8 cellular contexts compared by ENCODE assay signal in the genomic region with DNA sequence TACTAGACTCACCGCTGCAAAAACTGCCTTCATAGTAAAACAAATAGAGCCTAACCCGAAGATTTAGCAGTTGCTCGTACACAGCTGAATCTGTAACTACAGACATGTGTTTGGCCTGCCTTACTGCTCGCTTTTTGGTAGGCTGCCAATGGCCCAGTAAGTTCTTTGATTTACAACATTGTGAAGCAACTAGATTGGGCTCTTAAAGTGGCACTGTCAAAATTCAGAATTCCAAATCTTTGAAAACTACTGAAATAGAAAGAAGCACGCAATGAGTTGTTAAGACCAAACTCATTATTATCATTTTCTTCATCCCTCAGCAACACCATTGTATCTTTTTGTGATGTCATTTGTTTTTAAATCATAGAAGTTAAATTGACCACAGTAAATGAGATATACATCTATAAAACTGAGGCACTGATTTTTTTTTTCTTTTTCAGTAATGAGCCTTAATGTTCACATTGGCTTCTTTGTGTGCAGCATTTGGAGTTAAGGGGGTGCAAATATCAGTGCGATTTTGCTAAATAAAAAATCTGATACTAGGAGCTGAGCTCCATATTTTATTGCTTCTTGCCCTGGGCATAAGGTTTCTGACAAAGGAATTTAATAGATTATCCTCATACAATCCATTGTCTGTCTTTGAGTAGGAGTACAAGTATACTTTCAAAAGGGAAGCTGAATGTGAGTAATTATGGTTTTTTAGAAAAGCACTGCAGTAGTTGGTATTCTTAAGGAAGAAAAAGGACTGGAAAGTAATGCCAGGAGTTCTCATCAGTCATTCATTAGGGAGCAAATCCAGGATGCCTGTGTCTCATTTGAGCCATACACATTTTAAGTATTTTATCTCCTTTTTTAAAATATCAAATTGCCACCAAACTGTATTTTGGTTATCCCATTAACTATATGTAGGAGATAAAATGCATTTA.
DNase-seq lines count a peak whose midpoint lies in the region; TF ChIP-seq lines count a peak whose summit lies in the region.

No MANE protein-coding gene starts in this region.

- H4K91ac ChIP-seq in neuronal stem cell (ENCODE audit: low read depth, low read length, poor library complexity), result no peak overlapping the region

- no peak overlapping the region for H3K18ac ChIP-seq in neuronal stem cell (ENCODE audit: low read length)

- H2BK15ac ChIP-seq in neuronal stem cell (ENCODE audit: low read length), result no peak overlapping the region

- no peak overlapping the region for H2BK12ac ChIP-seq in neuronal stem cell (ENCODE audit: low read length)

- H3K23ac ChIP-seq in neuronal stem cell (ENCODE audit: low read depth, low read length, poor library complexity), result no peak overlapping the region

- no peak overlapping the region for H2AK5ac ChIP-seq in neuronal stem cell (ENCODE audit: low read depth, low read length)

- H3K14ac ChIP-seq in neuronal stem cell (ENCODE audit: low read length), result no peak overlapping the region

- H3K4ac ChIP-seq in neuronal stem cell (ENCODE audit: low read length), result no peak overlapping the region

- H3K4me3 ChIP-seq in suprapubic skin, result peak overlapping the region; percentile 16
- no peak overlapping the region for H3K4me3 ChIP-seq in neuronal stem cell (ENCODE audit: low read length in 2 of 2)

- H3K36me3 ChIP-seq in suprapubic skin (no peaks in the 10 kb centered on the region), neuronal stem cell (replicated peaks in 1 of 2; ENCODE audit: control insufficient read depth in 2 of 2, insufficient read depth in 2 of 2, low read length in 2 of 2) (peaks cover 0 to 68% of the 10 kb centered on the region in 2 donors)

- H3K27me3 ChIP-seq in suprapubic skin (no peaks in the 10 kb centered on the region), neuronal stem cell (ENCODE audit: control insufficient read depth in 3 of 3, insufficient read depth in 3 of 3, low read depth in 1 of 3, low read length in 3 of 3) (no peaks in the 10 kb centered on the region)

- H3K27ac ChIP-seq in suprapubic skin (peak overlapping the region; percentile 81), neuronal stem cell (replicated peaks; ENCODE audit: low read length) (no peak overlapping the region)

- DNase-seq in HS-5 (ENCODE audit: low read depth), result peak; percentile 50
- peak in 52 of 58 donors; percentile 5 to 87 (median 46) for DNase-seq in anterior cingulate cortex (lab: John Stamatoyannopoulos, UW)
- DNase-seq in iris pigment epithelial cell (ENCODE audit: low read depth), result peak; percentile 97
- DNase-seq in suprapubic skin (ENCODE audit: low spot score in 2 of 2), result peak; percentile 83 to 89
- no peak for DNase-seq in AML-193 (lab: John Stamatoyannopoulos, UW)
- no peak for DNase-seq in SIG-M5 (lab: John Stamatoyannopoulos, UW)
- DNase-seq in neuronal stem cell (ENCODE audit: low spot score), result no peak
- DNase-seq in iPS-NIHi11 (ENCODE audit: low spot score), result no peak

- no peak overlapping the region for H2BK5ac ChIP-seq in neuronal stem cell (ENCODE audit: low read length)

- H3K9ac ChIP-seq in neuronal stem cell (ENCODE audit: low read depth, low read length, poor library complexity), result no peak overlapping the region

- H2AFZ ChIP-seq in neuronal stem cell (ENCODE audit: low read length), result no peak overlapping the region

- H3K4me1 ChIP-seq in suprapubic skin, result peaks cover 80% of the 10 kb centered on the region
- H3K4me1 ChIP-seq in neuronal stem cell (ENCODE audit: control insufficient read depth in 2 of 2, insufficient read depth in 1 of 2, low read depth in 1 of 2, low read length in 2 of 2), result peaks cover 3 to 7% of the 10 kb centered on the region in 2 donors

- TF ChIP-seq EP300 in suprapubic skin (IDR thresholded peaks at IDR 0.05), result no peak

- H4K8ac ChIP-seq in neuronal stem cell (ENCODE audit: low read depth, low read length), result no peak overlapping the region

- TF ChIP-seq POLR2A in suprapubic skin (IDR thresholded peaks at IDR 0.05), result no peak

- H2BK120ac ChIP-seq in neuronal stem cell (ENCODE audit: low read depth, low read length), result no peak overlapping the region

- H3K4me2 ChIP-seq in neuronal stem cell (ENCODE audit: insufficient read depth, low read length, poor library complexity, severe bottlenecking), result no peak overlapping the region

- H3K79me1 ChIP-seq in neuronal stem cell (ENCODE audit: low read depth, low read length), result no peaks in the 10 kb centered on the region

- no peak for TF ChIP-seq CTCF in suprapubic skin (IDR thresholded peaks at IDR 0.05)

- 21% methylated on average over 6 of the region's 6 CpGs for WGBS in suprapubic skin
- no CpG with 5 or more reads among the region's 6 CpGs for WGBS in neuronal stem cell (ENCODE audit: extremely low coverage in 2 of 2, insufficient read length in 2 of 2, insufficient replicate concordance in 1 of 2), 2 donors

- no peaks in the 10 kb centered on the region for H3K9me3 ChIP-seq in suprapubic skin
- no peaks in the 10 kb centered on the region for H3K9me3 ChIP-seq in neuronal stem cell (replicated peaks in 1 of 2; ENCODE audit: control insufficient read depth in 2 of 2, insufficient read depth in 1 of 2, low read depth in 1 of 2, low read length in 2 of 2)

Comparison
In these comparisons a context has a peak if more than half of its experiments do, and no peak if none do; other contexts are left out.
1. DNase-seq: peak in HS-5 (single experiment), anterior cingulate cortex (52 of 58), iris pigment epithelial cell (single experiment) and suprapubic skin (2 of 2); none in AML-193 (0 of 2), SIG-M5 (single experiment), neuronal stem cell (single experiment) and iPS-NIHi11 (single experiment).